ENCODE assay signal across 1 cellular context in the genomic region with DNA sequence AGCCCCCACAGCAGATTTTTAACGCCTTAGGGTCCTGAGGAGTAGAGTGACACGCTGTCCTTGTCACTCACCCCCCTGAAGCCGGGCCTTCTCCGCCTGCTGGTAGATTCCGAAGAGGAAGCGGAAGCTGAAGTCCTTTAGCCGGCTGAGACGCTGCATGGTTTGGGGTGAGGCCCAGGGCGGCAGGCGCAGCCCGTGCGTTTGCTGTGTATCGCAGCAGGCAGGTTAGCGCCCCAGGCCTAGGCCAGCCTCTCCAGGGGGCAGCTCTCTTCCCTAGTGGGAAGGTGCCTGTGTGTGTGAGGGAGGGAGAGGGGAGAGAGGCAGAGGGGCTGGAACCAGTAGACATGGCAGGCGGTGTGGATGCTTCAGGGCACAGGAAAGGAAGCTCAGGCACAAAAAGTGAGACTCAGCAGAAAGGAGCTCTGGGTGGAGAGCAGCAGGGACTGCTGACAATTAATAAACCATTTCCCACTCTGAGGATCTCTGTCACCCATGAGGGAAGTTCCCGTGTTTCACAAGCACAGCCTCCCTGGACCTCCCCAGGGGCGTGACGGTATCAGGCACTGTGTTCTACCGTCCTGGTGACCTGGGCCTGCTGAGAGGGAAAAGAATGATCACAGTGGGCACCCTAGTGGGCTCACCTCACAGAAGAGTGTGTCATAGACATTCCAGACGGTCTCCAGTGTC.
TF ChIP-seq lines count a peak whose summit lies in the region.

No MANE protein-coding gene starts in this region.

TF ChIP-seq in SK-N-SH, 30 proteins besides CTCF, POLR2A, EP300 and RAD21 (continued from another document):
- TF ChIP-seq, protein P1, sequence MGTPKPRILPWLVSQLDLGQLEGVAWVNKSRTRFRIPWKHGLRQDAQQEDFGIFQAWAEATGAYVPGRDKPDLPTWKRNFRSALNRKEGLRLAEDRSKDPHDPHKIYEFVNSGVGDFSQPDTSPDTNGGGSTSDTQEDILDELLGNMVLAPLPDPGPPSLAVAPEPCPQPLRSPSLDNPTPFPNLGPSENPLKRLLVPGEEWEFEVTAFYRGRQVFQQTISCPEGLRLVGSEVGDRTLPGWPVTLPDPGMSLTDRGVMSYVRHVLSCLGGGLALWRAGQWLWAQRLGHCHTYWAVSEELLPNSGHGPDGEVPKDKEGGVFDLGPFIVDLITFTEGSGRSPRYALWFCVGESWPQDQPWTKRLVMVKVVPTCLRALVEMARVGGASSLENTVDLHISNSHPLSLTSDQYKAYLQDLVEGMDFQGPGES (IDR thresholded peaks at IDR 0.05; ENCODE audit: low read depth, low read length) = no peak
